ENCODE assay signal across 8 cellular contexts in the genomic region with DNA sequence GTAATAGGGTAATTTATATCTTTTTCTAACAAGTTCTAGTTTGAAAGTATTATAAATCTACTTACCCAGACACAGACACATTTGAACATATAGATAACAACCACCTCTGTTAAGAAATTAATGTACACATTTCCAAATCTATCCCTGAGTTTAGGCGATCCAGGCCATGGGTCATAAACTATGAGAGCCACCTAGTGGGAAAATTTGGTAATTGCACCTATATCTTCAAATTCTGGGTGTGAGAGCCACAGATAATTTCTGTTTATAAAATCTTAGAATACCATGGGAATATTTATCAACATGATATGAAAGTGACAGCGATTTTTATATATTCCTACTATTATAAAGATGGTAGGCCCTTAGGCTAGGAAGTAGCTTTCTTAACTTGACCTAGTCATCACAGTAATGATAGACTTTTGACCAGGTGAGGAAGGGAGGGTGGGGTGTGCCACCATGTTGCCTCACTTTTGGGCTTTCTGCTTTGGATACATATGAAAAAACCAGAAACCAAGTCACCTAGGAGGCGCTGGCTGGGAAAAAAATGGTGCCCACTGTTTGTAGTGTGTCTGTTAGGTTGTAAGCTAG. TPM values are rescaled to one million over a fixed set of nuclear protein-coding genes. Genes with fewer than 3 reads are reported as not detected.
A peak's percentile ranks its signal among the peaks of the same experiment; 100 is the strongest.
DNase-seq lines count a peak whose midpoint lies in the region; ATAC-seq, FAIRE-seq and TF ChIP-seq lines count a peak whose summit lies in the region.

No MANE protein-coding gene starts in this region.

- CTCF ChIA-PET in K562 (lab: Yijun Ruan, JAX; ENCODE audit: low intra/inter-chr PET ratio): interaction anchor here (1.1 to 1.9 kb wide), 4 partner anchors 37 to 176 kb away, joined by 3 to 12 read pairs (median 4); no protein-coding TSS in a partner anchor

- H3K36me3 ChIP-seq in K562 (ENCODE audit: control insufficient read depth, insufficient read depth, low read length) (no peaks in the 10 kb centered on the region), aorta (ENCODE audit: control insufficient read depth in 1 of 2, insufficient read depth in 2 of 2, low read length in 1 of 2) (no peaks in the 10 kb centered on the region)

- FAIRE-seq in H54 (lab: Jason Lieb, UNC) (no peak), K562 (lab: Jason Lieb, UNC) (peak; percentile 76)

- H4K20me1 ChIP-seq in K562 (replicated peaks; ENCODE audit: control insufficient read depth, insufficient read depth, low read length): no peaks in the 10 kb centered on the region

- H3K4me3 ChIP-seq in K562 (no peak overlapping the region), aorta (ENCODE audit: low read length in 2 of 2) (no peak overlapping the region)

- peaks cover 6% of the 10 kb centered on the region; the same call in 1 of the 2 replicates for H3K9me3 ChIP-seq in K562 (replicated peaks; ENCODE audit: control insufficient read depth, insufficient read depth, low read depth, low read length)
- no peaks in the 10 kb centered on the region for H3K9me3 ChIP-seq in aorta (ENCODE audit: control insufficient read depth, low read length)

- POLR2A ChIA-PET in K562 (lab: Yijun Ruan, JAX): interaction anchor here (0.5 to 2.1 kb wide), 4 partner anchors 10 to 65 kb away, joined by 3 to 4 read pairs (median 3); no protein-coding TSS in a partner anchor

- DNase-seq in DMS153 treated with DMSO at 0.1 percent for 48 hours (lab: John Stamatoyannopoulos, UW; ENCODE audit: unreplicated experiment) (peak; percentile 33), DMS153 (lab: John Stamatoyannopoulos, UW) (no peak), H54 (ENCODE audit: insufficient read length, low spot score) (peak; percentile 70), NCI-H2171 treated with DMSO at 0.1 percent for 48 hours (lab: John Stamatoyannopoulos, UW) (peak; percentile 59), K562 (ENCODE audit: extremely low read depth in 1 of 4, low spot score in 3 of 4) (peak; percentile 78 to 82 (median 82)), kidney tubule cell (ENCODE audit: low spot score) (peak; percentile 55), aorta (no peak), activated gamma-delta T cell treated with Interleukin-2 at 50 U/mL for 16 hours (no peak)

- no peak overlapping the region for H2AFZ ChIP-seq in K562 (ENCODE audit: low read depth, low read length)

- no peaks in the 10 kb centered on the region for H3K79me2 ChIP-seq in K562 (ENCODE audit: control insufficient read depth, insufficient read depth, low read length)

- H3K27me3 ChIP-seq in K562 (ENCODE audit: control insufficient read depth in 2 of 2, insufficient read depth in 2 of 2, low read length in 2 of 2) (no peaks in the 10 kb centered on the region), aorta (ENCODE audit: control insufficient read depth in 1 of 2, insufficient read depth in 2 of 2, low read length in 1 of 2) (no peaks in the 10 kb centered on the region)

- no peak for TF ChIP-seq POLR2A in H54 (IDR thresholded peaks at IDR 0.05; ENCODE audit: low read depth, low read length)
- no peak for TF ChIP-seq POLR2A in K562 (conservative IDR thresholded peaks at IDR 0.05)

- intact Hi-C loops in K562 (cut with micrococcal nuclease): loop anchor here (1.0 to 5.0 kb wide), 6 partner anchors 36 to 176 kb away; no protein-coding TSS in a partner anchor
- intact Hi-C loops in aorta (cut with DNase I): loop anchor here (2.0 to 5.0 kb wide), 3 partner anchors 54 to 176 kb away; a partner anchor contains a TSS

- no TSS peak for BruUV-seq in K562 (replicated peaks; lab: Mats Ljungman, UMichigan)

- peaks cover 0 to 8% of the 10 kb centered on the region in 2 experiments; a peak in 1 of 5 replicates for H3K4me1 ChIP-seq in K562 (replicated peaks in 1 of 2; ENCODE audit: control insufficient read depth in 2 of 2, insufficient read depth in 2 of 2, low read length in 2 of 2)
- H3K4me1 ChIP-seq in aorta (ENCODE audit: control insufficient read depth in 1 of 2, insufficient read depth in 2 of 2, low read length in 2 of 2): no peaks in the 10 kb centered on the region

- no peak for TF ChIP-seq EP300 in K562 (IDR thresholded peaks at IDR 0.05; ENCODE audit: low read length)

- TF ChIP-seq CTCF in K562 (IDR thresholded peaks at IDR 0.05 in 2 of 3, conservative IDR thresholded peaks at IDR 0.05 in 1 of 3; ENCODE audit: insufficient read depth in 2 of 3, low read depth in 1 of 3, low read length in 3 of 3): peak; percentile 77 to 94 (median 80)

- no peaks in the 10 kb centered on the region for H3K9me1 ChIP-seq in K562 (ENCODE audit: control insufficient read depth, insufficient read depth, low read length)

- TF ChIP-seq RAD21 in K562 (CRISPR knock-in tag; conservative IDR thresholded peaks at IDR 0.05 in 1 of 2, IDR thresholded peaks at IDR 0.05 in 1 of 2): peak; percentile 91

- peak; percentile 78 for ATAC-seq in K562
- peak; percentile 78 for ATAC-seq in aorta (ENCODE audit: low FRiP score)

- 2% methylated on average over 3 of the region's 3 CpGs for WGBS in K562 (ENCODE audit: insufficient coverage, low coverage, missing lambda C conversion rate)
- WGBS in aorta, 2 donors: 3 to 5% methylated on average over 3 of the region's 3 CpGs

- no peak overlapping the region for H3K9ac ChIP-seq in K562 (ENCODE audit: insufficient read depth in 1 of 2, low read depth in 2 of 2, low read length in 2 of 2)

- in situ Hi-C loops in K562 (cut with MboI): no loop called here

- H3K27ac ChIP-seq in K562 (ENCODE audit: extremely low read depth, low read depth, low read length): no peak overlapping the region
- H3K27ac ChIP-seq in aorta (ENCODE audit: low read depth in 1 of 2, low read length in 2 of 2): no peak overlapping the region

- H3K4me2 ChIP-seq in K562 (ENCODE audit: insufficient read depth, low read length): no peak overlapping the region

RNA-seq across cellular contexts. Expression of a gene that starts 8.0 kb away (rescaled TPM):
- 0.37 TPM in 1 of 2 replicates, not detected in the other for total RNA-seq in K562 (2011; cell fraction: chromatin; rRNA removed; ENCODE audit: low replicate concordance)
- 0.26 and 0.67 TPM in 2 replicates for total RNA-seq in K562 (2011; cell fraction: nucleolus; rRNA removed)
- total RNA-seq in K562 (2011; cell fraction: nucleoplasm; rRNA removed): 0.37 TPM in 1 of 2 replicates, not detected in the other
- not detected in 2 replicates for total RNA-seq in K562 (2014; rRNA removed)
- total RNA-seq in K562 (2014; rRNA removed; fragmentation: Illumina TruSeq; extraction: Trizol): not detected in 2 replicates
- not detected in 2 replicates for total RNA-seq in K562 (2015; rRNA removed; fragmentation: Illumina TruSeq; extraction: Trizol)
- 0.22 and 0.25 TPM in 2 replicates for total RNA-seq in K562 (2021)
- polyA plus RNA-seq in K562 (2011; rRNA removed): 0.07 and 0.32 TPM in 2 replicates
- 0.03 and 0.39 TPM in 2 replicates for polyA plus RNA-seq in K562 (2011; cell fraction: cytosol; rRNA removed)
- 0.25 and 1.1 TPM in 2 replicates for polyA plus RNA-seq in K562 (2011; cell fraction: nucleus; rRNA removed)
- 2.7 and 3.5 TPM in 2 replicates for polyA plus RNA-seq in K562 (2012)
- polyA plus RNA-seq in K562 (2014; fragmentation: Illumina TruSeq; extraction: Trizol): not detected in 2 replicates
- polyA plus RNA-seq in K562 (2014; fragmentation: Nextera tagmentation; extraction: Ambion mirVana): not detected
- polyA plus RNA-seq in K562 (2014; rRNA removed): 0.05 and 0.57 TPM in 2 replicates
- polyA minus RNA-seq in K562 (2011; rRNA and poly(A)+ RNA removed): 0.14 TPM in 1 of 2 replicates, not detected in the other
- polyA minus RNA-seq in K562 (2011; cell fraction: cytosol; rRNA and poly(A)+ RNA removed): not detected in 2 replicates
- polyA minus RNA-seq in K562 (2011; cell fraction: nucleus; rRNA and poly(A)+ RNA removed): 0.54 TPM in 1 of 2 replicates, not detected in the other
- under 1 TPM; 0.21 to 0.45 TPM for total RNA-seq in aorta
- polyA plus RNA-seq in aorta: 1 to 10 TPM in 1 of 2 donors, under 1 TPM in 1; 0.20 to 1.9 TPM

RNA-seq across cellular contexts. Expression of a gene that starts 26.6 kb away (rescaled TPM):
- 1.6 and 5.5 TPM in 2 replicates for total RNA-seq in K562 (2011; cell fraction: chromatin; rRNA removed; ENCODE audit: low replicate concordance)
- total RNA-seq in K562 (2011; cell fraction: nucleolus; rRNA removed): 1.0 and 1.1 TPM in 2 replicates
- total RNA-seq in K562 (2011; cell fraction: nucleoplasm; rRNA removed): 0.88 and 3.2 TPM in 2 replicates
- total RNA-seq in K562 (2014; rRNA removed) (not detected in 2 replicates), K562 (2014; rRNA removed; fragmentation: Illumina TruSeq; extraction: Trizol) (not detected in 2 replicates), K562 (2015; rRNA removed; fragmentation: Illumina TruSeq; extraction: Trizol) (not detected in 2 replicates), K562 (2021) (not detected in 2 replicates), aorta (1 to 10 TPM; 1.2 to 2.7 TPM)
- polyA plus RNA-seq in K562 (2011; rRNA removed) (0.08 TPM in 2 replicates), K562 (2014; fragmentation: Illumina TruSeq; extraction: Trizol) (not detected in 2 replicates), K562 (2014; fragmentation: Nextera tagmentation; extraction: Ambion mirVana) (not detected), K562 (2014; rRNA removed) (0.28 TPM in 1 of 2 replicates, not detected in the other), aorta (not detected)
- polyA plus RNA-seq in K562 (2011; cell fraction: cytosol; rRNA removed): not detected in 2 replicates
- 0.33 and 0.53 TPM in 2 replicates for polyA plus RNA-seq in K562 (2011; cell fraction: nucleus; rRNA removed)
- 0.08 and 0.14 TPM in 2 replicates for polyA plus RNA-seq in K562 (2012)
- 0.27 and 0.46 TPM in 2 replicates for polyA minus RNA-seq in K562 (2011; rRNA and poly(A)+ RNA removed)
- not detected in 2 replicates for polyA minus RNA-seq in K562 (2011; cell fraction: cytosol; rRNA and poly(A)+ RNA removed)
- polyA minus RNA-seq in K562 (2011; cell fraction: nucleus; rRNA and poly(A)+ RNA removed): 0.54 and 0.67 TPM in 2 replicates

RNA-seq across cellular contexts. Expression of a gene that starts 35.5 kb away (rescaled TPM):
- total RNA-seq in K562 (2011; cell fraction: chromatin; rRNA removed; ENCODE audit: low replicate concordance): 38.7 and 99.5 TPM in 2 replicates
- total RNA-seq in K562 (2011; cell fraction: nucleolus; rRNA removed): 54.7 and 66.9 TPM in 2 replicates
- total RNA-seq in K562 (2011; cell fraction: nucleoplasm; rRNA removed): 41.5 and 64.4 TPM in 2 replicates
- 26.9 and 37.8 TPM in 2 replicates for total RNA-seq in K562 (2014; rRNA removed)
- total RNA-seq in K562 (2014; rRNA removed; fragmentation: Illumina TruSeq; extraction: Trizol): 9.2 and 11.5 TPM in 2 replicates
- 15.7 and 17.3 TPM in 2 replicates for total RNA-seq in K562 (2015; rRNA removed; fragmentation: Illumina TruSeq; extraction: Trizol)
- 114 and 130 TPM in 2 replicates for total RNA-seq in K562 (2021)
- polyA plus RNA-seq in K562 (2011; rRNA removed): 9.0 and 18.5 TPM in 2 replicates
- polyA plus RNA-seq in K562 (2011; cell fraction: cytosol; rRNA removed): 15.7 and 26.2 TPM in 2 replicates
- polyA plus RNA-seq in K562 (2011; cell fraction: nucleus; rRNA removed): 53.7 and 98.4 TPM in 2 replicates
- polyA plus RNA-seq in K562 (2012): 141 and 252 TPM in 2 replicates
- polyA plus RNA-seq in K562 (2014; fragmentation: Illumina TruSeq; extraction: Trizol): 81.7 and 116 TPM in 2 replicates
- 1 to 10 TPM; 1.8 to 3.1 TPM for polyA plus RNA-seq in K562 (2014; fragmentation: Nextera tagmentation; extraction: Ambion mirVana)
- 30.0 and 35.0 TPM in 2 replicates for polyA plus RNA-seq in K562 (2014; rRNA removed)
- polyA minus RNA-seq in K562 (2011; rRNA and poly(A)+ RNA removed): 8.3 and 9.5 TPM in 2 replicates
- polyA minus RNA-seq in K562 (2011; cell fraction: cytosol; rRNA and poly(A)+ RNA removed): 57.5 and 83.9 TPM in 2 replicates
- 35.4 and 38.0 TPM in 2 replicates for polyA minus RNA-seq in K562 (2011; cell fraction: nucleus; rRNA and poly(A)+ RNA removed)
- 100 to 1,000 TPM; 307 to 499 TPM for total RNA-seq in aorta
- polyA plus RNA-seq in aorta: 100 to 1,000 TPM; 131 to 305 TPM

RNA-seq across cellular contexts. Expression of a gene that starts 54.1 kb away (rescaled TPM):
- total RNA-seq in K562 (2011; cell fraction: chromatin; rRNA removed; ENCODE audit: low replicate concordance): 0.07 TPM in 1 of 2 replicates, not detected in the other
- total RNA-seq in K562 (2011; cell fraction: nucleolus; rRNA removed): not detected in 2 replicates
- total RNA-seq in K562 (2011; cell fraction: nucleoplasm; rRNA removed): not detected in 2 replicates
- total RNA-seq in K562 (2014; rRNA removed) (not detected in 2 replicates), K562 (2014; rRNA removed; fragmentation: Illumina TruSeq; extraction: Trizol) (not detected in 2 replicates), K562 (2015; rRNA removed; fragmentation: Illumina TruSeq; extraction: Trizol) (not detected in 2 replicates), K562 (2021) (0.04 TPM in 2 replicates), aorta (1 to 10 TPM; 2.8 to 3.8 TPM)
- polyA plus RNA-seq in K562 (2011; rRNA removed) (0.03 and 0.11 TPM in 2 replicates), K562 (2014; fragmentation: Illumina TruSeq; extraction: Trizol) (not detected in 2 replicates), K562 (2014; fragmentation: Nextera tagmentation; extraction: Ambion mirVana) (not detected), K562 (2014; rRNA removed) (not detected in 2 replicates), aorta (1 to 10 TPM in 1 of 2 donors, under 1 TPM in 1; 0.41 to 1.0 TPM)
- not detected in 2 replicates for polyA plus RNA-seq in K562 (2011; cell fraction: cytosol; rRNA removed)
- polyA plus RNA-seq in K562 (2011; cell fraction: nucleus; rRNA removed): 0.09 TPM in 1 of 2 replicates, not detected in the other
- 0.03 TPM in 2 replicates for polyA plus RNA-seq in K562 (2012)
- polyA minus RNA-seq in K562 (2011; rRNA and poly(A)+ RNA removed): not detected in 2 replicates
- 0.29 TPM in 1 of 2 replicates, not detected in the other for polyA minus RNA-seq in K562 (2011; cell fraction: cytosol; rRNA and poly(A)+ RNA removed)
- polyA minus RNA-seq in K562 (2011; cell fraction: nucleus; rRNA and poly(A)+ RNA removed): 0.33 TPM in 1 of 2 replicates, not detected in the other

Comparison
In these comparisons a context has a peak if more than half of its experiments do, and no peak if none do; other contexts are left out.
1. DNase-seq: peak in DMS153 treated with DMSO at 0.1 percent for 48 hours (single experiment), H54 (single experiment), NCI-H2171 treated with DMSO at 0.1 percent for 48 hours (single experiment), K562 (4 of 4) and kidney tubule cell (single experiment); none in DMS153 (single experiment), aorta (0 of 2) and activated gamma-delta T cell treated with Interleukin-2 at 50 U/mL for 16 hours (single experiment).